Comparison of ENCODE assay signal across 28 cellular contexts in genomic region chr5:139222346-139222745, GRCh38. TPM values are rescaled to one million over a fixed set of nuclear protein-coding genes. Genes with fewer than 3 reads are reported as not detected.
DNase-seq lines count a peak whose midpoint lies in the region; ATAC-seq, FAIRE-seq and TF ChIP-seq lines count a peak whose summit lies in the region.
"Had no signal": no experiment of that assay in that cellular context is flagged by ENCODE, and none has a peak within 500 bp of the region (broad histone marks: within the 10 kb centered on the region; RNA-seq: fewer than 3 reads in every experiment).

No MANE protein-coding gene starts in this region.

- no peak overlapping the region for H3K4me2 ChIP-seq in A549
- H3K4me2 ChIP-seq in smooth muscle cell = no peak overlapping the region

- no peaks in the 10 kb centered on the region for H3K9me3 Mint-ChIP-seq in activated naive CD4-positive, alpha-beta T cell treated with anti-CD3 and anti-CD28 coated beads for 36 hours
- H3K9me3 Mint-ChIP-seq in CD4-positive, alpha-beta T cell = no peaks in the 10 kb centered on the region

- ATAC-seq in A549 = peak; percentile 19 to 33; a peak in 3 of 6 replicates
- ATAC-seq in CD4-positive, alpha-beta T cell (ENCODE audit: poor library complexity) = no peak
- ATAC-seq: gastrocnemius medialis; lower lobe of right lung; stimulated activated naive CD8-positive, alpha-beta T cell treated with anti-CD3 and anti-CD28 coated beads, Interleukin-15, Interleukin-2, amounts not matched to agents 100 U/mL and 50 U/mL, for 24 hours had no signal

- H4K20me1 ChIP-seq in smooth muscle cell (ENCODE audit: low read depth) = no peaks in the 10 kb centered on the region

- no peaks in the 10 kb centered on the region for H3K4me1 Mint-ChIP-seq in activated naive CD4-positive, alpha-beta T cell treated with anti-CD3 and anti-CD28 coated beads for 36 hours (ENCODE audit: low read depth)
- H3K4me1 Mint-ChIP-seq in CD4-positive, alpha-beta T cell (ENCODE audit: low read depth) = no peaks in the 10 kb centered on the region
- H3K4me1 Mint-ChIP-seq: activated B cell treated with CpG ODN at 0.5 μM for 24 hours; CD4-positive, alpha-beta memory T cell had no signal

- no peak overlapping the region for H2AFZ ChIP-seq in smooth muscle cell (ENCODE audit: low read depth)

- intact Hi-C loops in activated naive CD4-positive, alpha-beta T cell treated with anti-CD3 and anti-CD28 coated beads for 36 hours (cut with micrococcal nuclease) = no loop called here
- intact Hi-C loops in CD4-positive, alpha-beta T cell (cut with DNase I, micrococcal nuclease) = no loop called here

- no peaks in the 10 kb centered on the region for H3K79me2 ChIP-seq in smooth muscle cell (ENCODE audit: low read depth)

- 42% methylated on average over 3 of the region's 3 CpGs for WGBS in A549 (ENCODE audit: missing lambda C conversion rate)
- 79% methylated on average over 3 of the region's 3 CpGs for whole genome bisulfite sequencing in smooth muscle cell (ENCODE audit: low lambda C conversion rate)

- H3K9me3 ChIP-seq in A549 (no peaks in the 10 kb centered on the region; the same call in 2 of the 3 replicates), smooth muscle cell (replicated peaks; ENCODE audit: low read depth) (no peaks in the 10 kb centered on the region)
- H3K9me3 ChIP-seq in CD4-positive, alpha-beta T cell (ENCODE audit: control insufficient read depth, low read length) = no peaks in the 10 kb centered on the region
- H3K9me3 ChIP-seq: esophagus muscularis mucosa, gastrocnemius medialis, lower lobe of right lung, neutrophil had no signal

- no peaks in the 10 kb centered on the region for H3F3A ChIP-seq in smooth muscle cell (ENCODE audit: low read depth)

- CTCF ChIA-PET in A549 (lab: Yijun Ruan, JAX) = interaction anchor here (1.0 kb wide), 3 partner anchors 21 to 78 kb away, joined by 3 to 5 read pairs (median 4); no protein-coding TSS in a partner anchor
- CTCF ChIA-PET in activated naive CD4-positive, alpha-beta T cell treated with anti-CD3 and anti-CD28 coated beads for 36 hours (lab: Charles Lee) = no interaction called here
- CTCF ChIA-PET in CD4-positive, alpha-beta T cell (lab: Charles Lee) = interaction anchor here (0.6 kb wide), 1 partner anchor 939 kb away, joined by 4 read pairs; no protein-coding TSS in a partner anchor

- H3K9ac ChIP-seq in smooth muscle cell (ENCODE audit: low read depth) = no peak overlapping the region

- no peak for TF ChIP-seq POLR2A in A549 (IDR thresholded peaks at IDR 0.05; ENCODE audit: low read length)

- H3K27me3 ChIP-seq in bronchial epithelial cell (ENCODE audit: control insufficient read depth, insufficient read depth, low read length) (no peaks in the 10 kb centered on the region), smooth muscle cell (ENCODE audit: low read depth) (no peaks in the 10 kb centered on the region)
- H3K27me3 ChIP-seq in CD4-positive, alpha-beta T cell (ENCODE audit: control insufficient read depth, insufficient read depth, low read length) = no peaks in the 10 kb centered on the region
- H3K27me3 ChIP-seq: esophagus muscularis mucosa, gastrocnemius medialis, neutrophil had no signal

- H3K27ac ChIP-seq in A549 = no peak overlapping the region
- H3K27ac ChIP-seq in CD4-positive, alpha-beta T cell (ENCODE audit: low read depth, low read length) = no peak overlapping the region
- H3K27ac ChIP-seq in smooth muscle cell (ENCODE audit: low read depth) = no peak overlapping the region
- H3K27ac ChIP-seq: esophagus muscularis mucosa, gastrocnemius medialis, lower lobe of right lung, neutrophil, RWPE1, skin epidermis had no signal

- no peak overlapping the region for H3K4me3 Mint-ChIP-seq in activated naive CD4-positive, alpha-beta T cell treated with anti-CD3 and anti-CD28 coated beads for 36 hours
- no peak overlapping the region for H3K4me3 Mint-ChIP-seq in CD4-positive, alpha-beta T cell
- H3K4me3 Mint-ChIP-seq: activated B cell treated with CpG ODN at 0.5 μM for 24 hours; CD4-positive, alpha-beta memory T cell had no signal

- no peaks in the 10 kb centered on the region for H3K4me1 ChIP-seq in A549
- no peaks in the 10 kb centered on the region for H3K4me1 ChIP-seq in smooth muscle cell (ENCODE audit: low read depth)
- H3K4me1 ChIP-seq: esophagus muscularis mucosa, gastrocnemius medialis, lower lobe of right lung had no signal

- H3K36me3 ChIP-seq in bronchial epithelial cell (ENCODE audit: control insufficient read depth, insufficient read depth, low read length) (no peaks in the 10 kb centered on the region), smooth muscle cell (ENCODE audit: low read depth) (no peaks in the 10 kb centered on the region)
- H3K36me3 ChIP-seq: esophagus muscularis mucosa, gastrocnemius medialis, lower lobe of right lung, neutrophil had no signal

- no peaks in the 10 kb centered on the region for H3K36me3 Mint-ChIP-seq in activated naive CD4-positive, alpha-beta T cell treated with anti-CD3 and anti-CD28 coated beads for 36 hours (ENCODE audit: low read depth)
- H3K36me3 Mint-ChIP-seq in CD4-positive, alpha-beta T cell (ENCODE audit: low read depth) = no peaks in the 10 kb centered on the region
- H3K36me3 Mint-ChIP-seq: CD4-positive, alpha-beta memory T cell had no signal

- POLR2A ChIA-PET in A549 (lab: Yijun Ruan, JAX) = no interaction called here
- POLR2A ChIA-PET in CD4-positive, alpha-beta T cell (lab: Charles Lee) = no interaction called here

- no peak for FAIRE-seq in A549 (lab: Jason Lieb, UNC)
- FAIRE-seq in bronchial epithelial cell (lab: Jason Lieb, UNC) = no peak
- FAIRE-seq: GM12892, GM19239, HTR-8/SVneo, islet of Langerhans had no signal

- H3K27me3 Mint-ChIP-seq in activated naive CD4-positive, alpha-beta T cell treated with anti-CD3 and anti-CD28 coated beads for 36 hours (ENCODE audit: low read depth) = peaks cover 2% of the 10 kb centered on the region
- no peaks in the 10 kb centered on the region for H3K27me3 Mint-ChIP-seq in CD4-positive, alpha-beta T cell

- H3K4me3 ChIP-seq in A549 (no peak overlapping the region), bronchial epithelial cell (ENCODE audit: low read depth, low read length) (no peak overlapping the region), smooth muscle cell (no peak overlapping the region)
- H3K4me3 ChIP-seq: esophagus muscularis mucosa, gastrocnemius medialis, lower lobe of right lung, skin epidermis had no signal

- no peak overlapping the region for H3K27ac Mint-ChIP-seq in activated naive CD4-positive, alpha-beta T cell treated with anti-CD3 and anti-CD28 coated beads for 36 hours
- H3K27ac Mint-ChIP-seq in CD4-positive, alpha-beta T cell = no peak overlapping the region
- H3K27ac Mint-ChIP-seq: activated B cell treated with CpG ODN at 0.5 μM for 24 hours; CD4-positive, alpha-beta memory T cell had no signal

- no peak for TF ChIP-seq EP300 in A549 (IDR thresholded peaks at IDR 0.05)

- no peak for TF ChIP-seq CTCF in A549 (IDR thresholded peaks at IDR 0.05)
- no peak for TF ChIP-seq CTCF in bronchial epithelial cell (IDR thresholded peaks at IDR 0.05; ENCODE audit: insufficient read depth, low read length, severe bottlenecking)
- TF ChIP-seq CTCF in CD4-positive, alpha-beta T cell (IDR thresholded peaks at IDR 0.05) = no peak
- TF ChIP-seq CTCF in smooth muscle cell (IDR thresholded peaks at IDR 0.05; ENCODE audit: borderline replicate concordance, insufficient read depth, poor library complexity, severe bottlenecking) = no peak

- no peak for TF ChIP-seq RAD21 in A549 (conservative IDR thresholded peaks at IDR 0.05 in 1 of 2, IDR thresholded peaks at IDR 0.05 in 1 of 2)

- DNase-seq in A549 (ENCODE audit: low read depth in 1 of 2, low spot score in 1 of 2) = no peak
- DNase-seq in COLO668 (lab: John Stamatoyannopoulos, UW; ENCODE audit: unreplicated experiment) = peak; percentile 36
- DNase-seq in NCI-H2196 treated with DMSO at 0.1 percent for 48 hours (lab: John Stamatoyannopoulos, UW; ENCODE audit: unreplicated experiment) = peak; percentile 5
- peak; percentile 29 for DNase-seq in bronchial epithelial cell (ENCODE audit: low read depth)
- no peak for DNase-seq in activated naive CD4-positive, alpha-beta T cell treated with anti-CD3 and anti-CD28 coated beads for 36 hours
- no peak for DNase-seq in CD4-positive, alpha-beta T cell
- no peak for DNase-seq in smooth muscle cell (lab: John Stamatoyannopoulos, UW; ENCODE audit: unreplicated experiment)
- no peak for DNase-seq in OCI-M2 (lab: John Stamatoyannopoulos, UW; ENCODE audit: unreplicated experiment)
- DNase-seq: activated B cell treated with CpG ODN at 0.5 μM for 24 hours; activated CD4-positive, alpha-beta T cell treated with anti-CD3 and anti-CD28 coated beads, Interleukin-2, amount 50 U/mL, for 48 hours; activated effector memory CD4-positive, alpha-beta T cell treated with Interleukin-2 at 50 U/mL for 16 hours; CD4-positive, alpha-beta memory T cell; DMS79 treated with DMSO at 0.1 percent for 48 hours; effector memory CD4-positive, alpha-beta T cell; gastrocnemius medialis; Karpas-422; lower lobe of right lung; NCI-H1092; stimulated activated CD4-positive, alpha-beta T cell treated with anti-CD3 and anti-CD28 coated beads, Interleukin-4, amount 100 ng/mL, for 24 hours; stimulated activated naive CD8-positive, alpha-beta T cell treated with anti-CD3 and anti-CD28 coated beads, Interleukin-15, Interleukin-2, amounts not matched to agents 100 U/mL and 50 U/mL, for 24 hours had no signal

TF ChIP-seq in A549, 52 proteins besides CTCF, POLR2A, EP300 and RAD21:
- no peak for TF ChIP-seq EHMT2 (IDR thresholded peaks at IDR 0.05; ENCODE audit: low read depth)

RNA-seq across cellular contexts. Expression of gene SIL1, which starts 24.2 kb away (rescaled TPM):
- polyA plus RNA-seq in A549 (2011; rRNA removed) (28.5 and 45.5 TPM in 2 replicates), A549 (2017; fragmentation: RNase III; extraction: RNeasy Plus Mini Kit Qiagen cat#74134 plus additional on column Dnase treatment) (23.0 to 31.7 TPM (median 27.6 TPM) in 3 replicates), smooth muscle cell (119 and 126 TPM in 2 replicates)
- polyA plus RNA-seq in A549 (2012; cell fraction: cytosol; rRNA removed) = 33.5 and 38.8 TPM in 2 replicates
- 45.6 and 67.8 TPM in 2 replicates for polyA plus RNA-seq in A549 (2012; cell fraction: nucleus; rRNA removed)
- 23.8 and 24.8 TPM in 2 replicates for polyA minus RNA-seq in A549 (2011; rRNA and poly(A)+ RNA removed)
- total RNA-seq in bronchial epithelial cell (85.3 and 117 TPM in 2 replicates), smooth muscle cell (45.5 and 52.6 TPM in 2 replicates)
- 10 to 100 TPM; 21.4 to 29.6 TPM for total RNA-seq in activated naive CD4-positive, alpha-beta T cell treated with anti-CD3 and anti-CD28 coated beads for 36 hours
- total RNA-seq in CD4-positive, alpha-beta T cell = 1 to 10 TPM; 5.6 to 9.2 TPM

Comparison
In these comparisons a context has a peak if more than half of its experiments do, and no peak if none do; other contexts are left out.
1. DNase-seq: peak in COLO668 (single experiment), NCI-H2196 treated with DMSO at 0.1 percent for 48 hours (single experiment) and bronchial epithelial cell (single experiment); none in A549 (0 of 2), activated naive CD4-positive, alpha-beta T cell treated with anti-CD3 and anti-CD28 coated beads for 36 hours (single experiment), CD4-positive, alpha-beta T cell (0 of 10), smooth muscle cell (single experiment) and OCI-M2 (single experiment).